ENCODE assay signal across 1 cellular context in the genomic region with DNA sequence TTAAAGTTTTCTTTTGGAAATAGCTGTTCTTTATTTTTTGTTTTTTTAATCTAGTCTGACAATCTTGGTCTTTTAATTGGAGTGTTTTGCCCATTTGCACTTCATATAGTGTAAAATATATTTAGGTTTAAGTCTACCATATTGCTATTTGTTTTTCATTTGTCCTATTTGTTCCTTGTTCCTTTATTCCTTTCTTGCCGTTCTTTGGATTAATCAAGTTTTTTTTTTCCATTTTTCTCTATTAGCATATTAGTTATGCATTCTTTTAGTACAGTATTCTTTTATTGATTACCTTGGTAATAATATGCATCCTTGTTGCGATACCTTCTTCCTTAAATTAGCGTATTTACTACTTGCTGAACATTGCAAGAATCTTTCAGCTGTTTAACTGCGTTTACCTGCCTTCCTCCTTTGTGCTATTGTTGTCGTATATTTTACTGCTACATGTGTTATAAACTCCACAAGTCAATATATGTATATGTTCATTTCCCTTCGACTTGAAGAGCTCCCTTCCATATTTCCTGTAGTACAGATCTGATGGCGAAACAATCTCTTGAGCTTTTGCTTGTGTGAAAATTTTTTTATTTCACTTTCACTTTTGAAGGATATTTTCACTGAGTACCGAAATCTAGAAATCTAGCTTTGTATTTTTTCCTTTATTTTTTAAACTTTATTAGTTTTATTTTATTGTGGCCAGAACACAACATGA.
TF ChIP-seq lines count a peak whose summit lies in the region.

No MANE protein-coding gene starts in this region.

TF ChIP-seq in WTC11, 78 proteins besides CTCF, POLR2A, EP300 and RAD21 (continued from another document):
- TF ChIP-seq TEAD1 (CRISPR knock-in tag; IDR thresholded peaks at IDR 0.05) (no peak), FOXK1 (CRISPR knock-in tag; IDR thresholded peaks at IDR 0.05) (no peak), ZNF263 (CRISPR knock-in tag; IDR thresholded peaks at IDR 0.05; ENCODE audit: low read depth) (no peak)
- TF ChIP-seq, protein P1, sequence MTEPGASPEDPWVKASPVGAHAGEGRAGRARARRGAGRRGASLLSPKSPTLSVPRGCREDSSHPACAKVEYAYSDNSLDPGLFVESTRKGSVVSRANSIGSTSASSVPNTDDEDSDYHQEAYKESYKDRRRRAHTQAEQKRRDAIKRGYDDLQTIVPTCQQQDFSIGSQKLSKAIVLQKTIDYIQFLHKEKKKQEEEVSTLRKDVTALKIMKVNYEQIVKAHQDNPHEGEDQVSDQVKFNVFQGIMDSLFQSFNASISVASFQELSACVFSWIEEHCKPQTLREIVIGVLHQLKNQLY (CRISPR knock-in tag; IDR thresholded peaks at IDR 0.05) = no peak
- TF ChIP-seq, protein P2, sequence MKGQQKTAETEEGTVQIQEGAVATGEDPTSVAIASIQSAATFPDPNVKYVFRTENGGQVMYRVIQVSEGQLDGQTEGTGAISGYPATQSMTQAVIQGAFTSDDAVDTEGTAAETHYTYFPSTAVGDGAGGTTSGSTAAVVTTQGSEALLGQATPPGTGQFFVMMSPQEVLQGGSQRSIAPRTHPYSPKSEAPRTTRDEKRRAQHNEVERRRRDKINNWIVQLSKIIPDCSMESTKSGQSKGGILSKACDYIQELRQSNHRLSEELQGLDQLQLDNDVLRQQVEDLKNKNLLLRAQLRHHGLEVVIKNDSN (CRISPR knock-in tag; IDR thresholded peaks at IDR 0.05) = no peak
- TF ChIP-seq, protein P3, sequence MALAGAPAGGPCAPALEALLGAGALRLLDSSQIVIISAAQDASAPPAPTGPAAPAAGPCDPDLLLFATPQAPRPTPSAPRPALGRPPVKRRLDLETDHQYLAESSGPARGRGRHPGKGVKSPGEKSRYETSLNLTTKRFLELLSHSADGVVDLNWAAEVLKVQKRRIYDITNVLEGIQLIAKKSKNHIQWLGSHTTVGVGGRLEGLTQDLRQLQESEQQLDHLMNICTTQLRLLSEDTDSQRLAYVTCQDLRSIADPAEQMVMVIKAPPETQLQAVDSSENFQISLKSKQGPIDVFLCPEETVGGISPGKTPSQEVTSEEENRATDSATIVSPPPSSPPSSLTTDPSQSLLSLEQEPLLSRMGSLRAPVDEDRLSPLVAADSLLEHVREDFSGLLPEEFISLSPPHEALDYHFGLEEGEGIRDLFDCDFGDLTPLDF (CRISPR knock-in tag; IDR thresholded peaks at IDR 0.05) = no peak
